ENCODE assay signal across 12 cellular contexts in the genomic region with DNA sequence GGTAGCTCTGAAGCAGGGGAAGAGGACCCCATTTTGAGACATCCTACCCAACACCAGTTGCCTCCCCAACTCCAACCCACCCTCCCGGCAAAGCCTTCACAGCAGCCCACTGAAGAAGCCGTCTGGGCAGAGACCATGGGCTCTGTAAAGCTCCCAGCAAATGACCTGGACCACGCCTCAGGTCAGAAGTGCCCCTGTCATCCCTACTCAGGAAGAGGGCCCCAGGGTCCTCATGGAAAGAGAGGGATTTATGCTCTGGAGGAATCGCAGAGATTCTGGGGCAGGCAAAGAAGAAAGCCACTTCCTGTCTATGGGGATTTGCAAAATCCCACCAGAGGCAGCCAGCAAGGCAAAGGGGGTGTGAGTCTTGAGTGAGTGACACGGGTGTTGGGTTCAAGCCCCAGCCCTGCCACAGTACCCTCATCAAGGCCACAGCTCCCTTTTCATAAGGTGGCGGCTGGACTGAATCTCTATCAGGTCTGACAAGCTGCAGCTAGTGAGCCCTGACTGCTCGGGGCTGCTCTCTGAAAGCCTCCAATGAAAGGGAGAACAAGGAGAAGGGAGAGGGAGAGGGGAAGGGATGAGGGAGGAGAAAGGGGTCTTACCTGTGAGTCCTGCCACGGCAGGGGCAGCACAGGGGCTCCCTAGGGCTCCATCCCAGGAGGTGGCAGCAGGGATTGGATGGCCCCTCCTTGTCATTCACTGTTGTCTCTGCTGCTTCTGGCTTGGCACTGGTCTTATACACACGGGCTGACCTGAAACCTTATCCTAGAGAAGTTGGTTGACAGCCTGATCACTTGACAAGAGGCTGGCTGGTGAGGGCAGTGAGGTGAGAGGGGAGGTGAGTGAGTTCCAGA. TPM values are rescaled to one million over a fixed set of nuclear protein-coding genes. Genes with fewer than 3 reads are reported as not detected.
DNase-seq lines count a peak whose midpoint lies in the region; ATAC-seq and TF ChIP-seq lines count a peak whose summit lies in the region.
"Had no signal": no experiment of that assay in that cellular context is flagged by ENCODE, and none has a peak within 500 bp of the region (broad histone marks: within the 10 kb centered on the region; RNA-seq: fewer than 3 reads in every experiment).

A gene with protein sequence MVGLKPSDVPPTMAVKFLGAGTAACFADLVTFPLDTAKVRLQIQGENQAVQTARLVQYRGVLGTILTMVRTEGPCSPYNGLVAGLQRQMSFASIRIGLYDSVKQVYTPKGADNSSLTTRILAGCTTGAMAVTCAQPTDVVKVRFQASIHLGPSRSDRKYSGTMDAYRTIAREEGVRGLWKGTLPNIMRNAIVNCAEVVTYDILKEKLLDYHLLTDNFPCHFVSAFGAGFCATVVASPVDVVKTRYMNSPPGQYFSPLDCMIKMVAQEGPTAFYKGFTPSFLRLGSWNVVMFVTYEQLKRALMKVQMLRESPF (minus strand): TSS at position 713 of the 857 bp plus-strand sequence. CDS start 2,043 bp downstream, outside the sequence.

- H3K9me3 ChIP-seq in CD4-positive, CD25-positive, alpha-beta regulatory T cell (ENCODE audit: control insufficient read depth in 2 of 2, low read length in 2 of 2): no peaks in the 10 kb centered on the region

- H3K4me3 Mint-ChIP-seq in CD4-positive, CD25-positive, alpha-beta regulatory T cell: peak within 1 kb of the TSS; percentile 38 to 86 (median 71)
- H3K4me3 Mint-ChIP-seq in IgD-negative memory B cell: peak within 1 kb of the TSS in 2 of 4 donors; percentile 37 to 44
- no peak within 1 kb of the TSS for H3K4me3 Mint-ChIP-seq in activated naive CD8-positive, alpha-beta T cell treated with anti-CD3 and anti-CD28 coated beads for 36 hours

- no peak for TF ChIP-seq POLR2A in GM18505 (IDR thresholded peaks at IDR 0.05; ENCODE audit: borderline replicate concordance, extremely low read depth, insufficient read depth, insufficient read length)

- H3K27me3 ChIP-seq in CD4-positive, CD25-positive, alpha-beta regulatory T cell (ENCODE audit: control insufficient read depth, insufficient read depth, low read length): no peaks in the 10 kb centered on the region
- H3K27me3 ChIP-seq: brain microvascular endothelial cell had no signal

- peaks cover 8% of the 10 kb centered on the region for H3K36me3 Mint-ChIP-seq in CD4-positive, CD25-positive, alpha-beta regulatory T cell
- peaks cover 3% of the 10 kb centered on the region for H3K36me3 Mint-ChIP-seq in IgD-negative memory B cell
- H3K36me3 Mint-ChIP-seq in activated naive CD8-positive, alpha-beta T cell treated with anti-CD3 and anti-CD28 coated beads for 36 hours: peaks cover 30% of the 10 kb centered on the region

- peaks cover 3% of the 10 kb centered on the region for H3K36me3 ChIP-seq in CD4-positive, CD25-positive, alpha-beta regulatory T cell (ENCODE audit: control insufficient read depth, insufficient read depth, low read length)
- H3K36me3 ChIP-seq: brain microvascular endothelial cell had no signal

- peak within 1 kb of the TSS; percentile 93 to 94 (median 93) for H3K27ac Mint-ChIP-seq in CD4-positive, CD25-positive, alpha-beta regulatory T cell
- H3K27ac Mint-ChIP-seq in IgD-negative memory B cell: peak within 1 kb of the TSS; percentile 59 to 88 (median 74)
- H3K27ac Mint-ChIP-seq in activated naive CD8-positive, alpha-beta T cell treated with anti-CD3 and anti-CD28 coated beads for 36 hours: peak within 1 kb of the TSS; percentile 91

- no peak for DNase-seq in CD4-positive, CD25-positive, alpha-beta regulatory T cell
- DNase-seq in activated naive CD8-positive, alpha-beta T cell treated with anti-CD3 and anti-CD28 coated beads for 36 hours: no peak
- DNase-seq in mesenteric fat pad (ENCODE audit: low spot score): peak; percentile 76
- DNase-seq in NCI-H1417 treated with DMSO at 0.1 percent for 48 hours (lab: John Stamatoyannopoulos, UW): no peak
- no peak for DNase-seq in GM19240 (ENCODE audit: insufficient read length, low spot score)
- DNase-seq: brain microvascular endothelial cell, H7, NCI-H1694 treated with DMSO at 0.1 percent for 48 hours, SW 1271 had no signal

- H3K27ac ChIP-seq in CD4-positive, CD25-positive, alpha-beta regulatory T cell (ENCODE audit: insufficient read depth, low read length, poor library complexity, severe bottlenecking): peak within 1 kb of the TSS; percentile 75
- H3K27ac ChIP-seq: brain microvascular endothelial cell had no signal

- H3K4me1 ChIP-seq in CD4-positive, CD25-positive, alpha-beta regulatory T cell (ENCODE audit: control insufficient read depth, insufficient read depth, low read length, poor library complexity, severe bottlenecking): peaks cover 97% of the 10 kb centered on the region

- H3K9me3 Mint-ChIP-seq in CD4-positive, CD25-positive, alpha-beta regulatory T cell: no peaks in the 10 kb centered on the region
- H3K9me3 Mint-ChIP-seq in IgD-negative memory B cell: no peaks in the 10 kb centered on the region
- H3K9me3 Mint-ChIP-seq in activated naive CD8-positive, alpha-beta T cell treated with anti-CD3 and anti-CD28 coated beads for 36 hours: no peaks in the 10 kb centered on the region

- H3K27me3 Mint-ChIP-seq in CD4-positive, CD25-positive, alpha-beta regulatory T cell: no peaks in the 10 kb centered on the region
- no peaks in the 10 kb centered on the region for H3K27me3 Mint-ChIP-seq in IgD-negative memory B cell
- H3K27me3 Mint-ChIP-seq in activated naive CD8-positive, alpha-beta T cell treated with anti-CD3 and anti-CD28 coated beads for 36 hours: no peaks in the 10 kb centered on the region

- no peak for ATAC-seq in CD4-positive, CD25-positive, alpha-beta regulatory T cell (ENCODE audit: low read depth in 2 of 2)
- ATAC-seq in GM18505 (IDR thresholded peaks at IDR 0.05; ENCODE audit: unreplicated experiment): no peak
- ATAC-seq in GM19452 (IDR thresholded peaks at IDR 0.05; ENCODE audit: unreplicated experiment): no peak

- no peak within 1 kb of the TSS for H3K4me3 ChIP-seq in CD4-positive, CD25-positive, alpha-beta regulatory T cell (ENCODE audit: low read depth, low read length)

- H3K4me1 Mint-ChIP-seq in CD4-positive, CD25-positive, alpha-beta regulatory T cell: peaks cover 20 to 95% (median 67%) of the 10 kb centered on the region in 4 donors
- peaks cover 22 to 49% (median 49%) of the 10 kb centered on the region in 3 donors for H3K4me1 Mint-ChIP-seq in IgD-negative memory B cell
- peaks cover 79% of the 10 kb centered on the region for H3K4me1 Mint-ChIP-seq in activated naive CD8-positive, alpha-beta T cell treated with anti-CD3 and anti-CD28 coated beads for 36 hours

RNA-seq across cellular contexts. Expression of the gene that starts here (rescaled TPM):
- 5.6 TPM for total RNA-seq in CD4-positive, CD25-positive, alpha-beta regulatory T cell
- polyA plus RNA-seq in CD4-positive, CD25-positive, alpha-beta regulatory T cell: under 1 TPM; 0.16 to 0.34 (median 0.24) TPM
- 0.19 TPM for polyA plus RNA-seq in IgD-negative memory B cell
- total RNA-seq in activated naive CD8-positive, alpha-beta T cell treated with anti-CD3 and anti-CD28 coated beads for 36 hours: 1 to 10 TPM in 1 of 2 experiments, under 1 TPM in 1; 0.89 to 1.1 TPM
- total RNA-seq in mesenteric fat pad: 2.7 TPM
